In the genomic region with DNA sequence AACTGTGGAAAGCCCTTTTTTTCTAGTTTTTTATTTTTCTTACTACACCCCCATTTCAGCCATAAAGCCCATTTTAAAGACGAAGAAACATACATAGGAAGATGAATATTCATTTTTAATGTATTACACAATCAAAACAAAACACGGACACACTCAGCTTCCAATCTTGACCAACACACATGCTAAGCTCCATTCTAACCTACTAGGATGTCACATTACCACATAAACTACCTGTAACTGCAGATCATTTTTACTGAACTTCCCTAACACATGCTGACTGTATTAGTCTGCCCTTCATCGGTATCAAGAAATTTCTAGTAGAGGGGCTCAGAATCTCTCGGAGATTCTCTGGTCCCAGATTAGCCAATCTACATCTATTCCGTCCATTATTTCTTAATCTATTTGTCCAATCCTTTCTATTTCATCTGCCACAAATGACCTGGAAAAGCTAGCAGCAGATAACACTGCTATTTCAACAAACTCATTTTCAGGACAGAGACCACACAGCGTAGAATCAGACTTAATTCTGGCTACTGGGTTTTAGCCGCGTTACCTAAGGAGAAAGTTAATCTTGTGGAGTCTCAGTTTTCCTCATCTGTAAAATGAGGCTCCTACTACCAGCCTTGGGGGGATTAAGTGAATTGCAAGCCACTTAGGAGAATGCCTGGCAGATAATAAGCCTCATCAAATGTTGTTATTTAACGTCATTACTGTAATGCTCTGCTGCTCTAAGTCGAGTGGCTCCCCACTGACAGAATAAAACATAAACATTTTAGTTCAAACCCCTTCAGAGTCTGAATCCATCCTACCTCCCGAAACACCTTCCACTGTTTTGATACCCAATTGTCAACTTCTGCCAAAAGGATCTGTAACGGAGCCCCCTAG, we compare ENCODE assay signal across 8 cellular contexts. TPM values are rescaled to one million over a fixed set of nuclear protein-coding genes. Genes with fewer than 3 reads are reported as not detected.
DNase-seq lines count a peak whose midpoint lies in the region; ATAC-seq and TF ChIP-seq lines count a peak whose summit lies in the region.
"Had no signal": no experiment of that assay in that cellular context is flagged by ENCODE, and none has a peak within 500 bp of the region (broad histone marks: within the 10 kb centered on the region; RNA-seq: fewer than 3 reads in every experiment).

No MANE protein-coding gene starts in this region.

- no peak overlapping the region for H3K27ac ChIP-seq in HCT116 (ENCODE audit: low read depth, low read length)
- H3K27ac ChIP-seq in SK-N-MC, result peak overlapping the region; percentile 55
- peak overlapping the region; percentile 76 for H3K27ac ChIP-seq in subcutaneous abdominal adipose tissue (ENCODE audit: low read depth, low read length)

- TF ChIP-seq POLR2A in HCT116 (IDR thresholded peaks at IDR 0.05; ENCODE audit: borderline replicate concordance, extremely low read depth, insufficient read depth, insufficient read length), result no peak

- peak overlapping the region; percentile 78 to 80 for H3K4me3 ChIP-seq in HCT116 (replicated peaks in 1 of 2; ENCODE audit: low read depth in 1 of 2, low read length in 2 of 2)
- peak overlapping the region; percentile 91 for H3K4me3 ChIP-seq in SK-N-MC
- peak overlapping the region; percentile 73 for H3K4me3 ChIP-seq in iPS-11a (ENCODE audit: low read depth, low read length)
- peak overlapping the region; percentile 56 to 97 (median 89) for H3K4me3 ChIP-seq in subcutaneous abdominal adipose tissue (ENCODE audit: low read depth in 1 of 5, low read length in 5 of 5)

- H3K9me3 ChIP-seq in HCT116 (ENCODE audit: control insufficient read depth in 1 of 2, insufficient read depth in 1 of 2, low read depth in 1 of 2, low read length in 2 of 2) (no peaks in the 10 kb centered on the region), SK-N-MC (ENCODE audit: low read depth, low read length) (no peaks in the 10 kb centered on the region), subcutaneous abdominal adipose tissue (ENCODE audit: control insufficient read depth in 5 of 5, low read length in 5 of 5) (no peaks in the 10 kb centered on the region)

- peak overlapping the region; percentile 56 for H3K9ac ChIP-seq in HCT116 (ENCODE audit: low read length)
- H3K9ac ChIP-seq in SK-N-MC (ENCODE audit: insufficient read length), result peak overlapping the region; percentile 76
- H3K9ac ChIP-seq in subcutaneous abdominal adipose tissue (ENCODE audit: low read length in 5 of 5), result peak overlapping the region; percentile 29 to 72 (median 53)

- H3K4me1 ChIP-seq in HCT116 (ENCODE audit: control insufficient read depth in 1 of 2, insufficient read depth in 2 of 2, low read length in 2 of 2) (peaks cover 14 to 21% of the 10 kb centered on the region in 2 experiments), subcutaneous abdominal adipose tissue (ENCODE audit: control insufficient read depth in 5 of 5, insufficient read depth in 5 of 5, low read length in 5 of 5) (peaks cover 2 to 40% (median 36%) of the 10 kb centered on the region in 5 donors)

- H2AFZ ChIP-seq in HCT116 (ENCODE audit: low read depth, low read length, poor library complexity, severe bottlenecking), result no peak overlapping the region

- TF ChIP-seq RAD21 in HCT116 (IDR thresholded peaks at IDR 0.05; ENCODE audit: low read depth), result no peak

- no peak for TF ChIP-seq CTCF in HCT116 (IDR thresholded peaks at IDR 0.05 in 2 of 3, conservative IDR thresholded peaks at IDR 0.05 in 1 of 3; ENCODE audit: borderline replicate concordance in 1 of 3, insufficient read depth in 1 of 3, low read depth in 2 of 3, low read length in 2 of 3)

- ATAC-seq in HCT116, result no peak
- no peak for ATAC-seq in HG02759 (IDR thresholded peaks at IDR 0.05; ENCODE audit: unreplicated experiment)
- ATAC-seq in activated T-cell treated with anti-CD3 and anti-CD28 coated beads, Interleukin-2, amount 50 U/mL, for 72 hours (replicated peaks in 1 of 2), result no peak
- ATAC-seq in HG03342 (IDR thresholded peaks at IDR 0.05; ENCODE audit: unreplicated experiment), result no peak

- H4K20me1 ChIP-seq in HCT116 (ENCODE audit: insufficient read depth), result peaks cover 12% of the 10 kb centered on the region; the same call in 1 of the 2 replicates

- H3K4me3 Mint-ChIP-seq in activated T-cell treated with anti-CD3 and anti-CD28 coated beads, Interleukin-2, amount 50 U/mL, for 72 hours, result no peak overlapping the region
- H3K4me3 Mint-ChIP-seq: activated naive CD8-positive, alpha-beta T cell treated with anti-CD3 and anti-CD28 coated beads, Interleukin-2, amount 10 ng/mL, durations not matched to agents 7 days and 5 days had no signal

- CTCF ChIA-PET in HCT116 (lab: Charles Lee), result no interaction called here

- H3K27ac Mint-ChIP-seq in activated T-cell treated with anti-CD3 and anti-CD28 coated beads, Interleukin-2, amount 50 U/mL, for 72 hours, result no peak overlapping the region
- H3K27ac Mint-ChIP-seq: activated naive CD8-positive, alpha-beta T cell treated with anti-CD3 and anti-CD28 coated beads, Interleukin-2, amount 10 ng/mL, durations not matched to agents 7 days and 5 days had no signal

- peaks cover 57% of the 10 kb centered on the region for H3K79me2 ChIP-seq in HCT116 (ENCODE audit: insufficient read depth, low read length)

- H3K4me1 Mint-ChIP-seq in activated T-cell treated with anti-CD3 and anti-CD28 coated beads, Interleukin-2, amount 50 U/mL, for 72 hours (ENCODE audit: low read depth), result peaks cover 26% of the 10 kb centered on the region

- H3K27me3 Mint-ChIP-seq in activated T-cell treated with anti-CD3 and anti-CD28 coated beads, Interleukin-2, amount 50 U/mL, for 72 hours (ENCODE audit: low read depth), result no peaks in the 10 kb centered on the region
- H3K27me3 Mint-ChIP-seq: activated naive CD8-positive, alpha-beta T cell treated with anti-CD3 and anti-CD28 coated beads, Interleukin-2, amount 10 ng/mL, durations not matched to agents 7 days and 5 days had no signal

- peaks cover 4 to 8% of the 10 kb centered on the region in 2 donors for H3K36me3 Mint-ChIP-seq in activated T-cell treated with anti-CD3 and anti-CD28 coated beads, Interleukin-2, amount 50 U/mL, for 72 hours (ENCODE audit: insufficient read depth in 2 of 2)

- H3K27me3 ChIP-seq in HCT116 (ENCODE audit: insufficient read depth, low read length) (no peaks in the 10 kb centered on the region), subcutaneous abdominal adipose tissue (ENCODE audit: control insufficient read depth in 5 of 5, insufficient read depth in 4 of 5, low read length in 5 of 5) (no peaks in the 10 kb centered on the region)

- H3K9me2 ChIP-seq in HCT116 (ENCODE audit: insufficient read depth), result no peaks in the 10 kb centered on the region

- intact Hi-C loops in HCT116 (cut with micrococcal nuclease), result no loop called here

- RAD21 ChIA-PET in HCT116 (lab: Charles Lee; ENCODE audit: low non-redundant PET in 1 of 2, low total read pairs in 2 of 2, uncharacterized antibody in 2 of 2, unreplicated experiment in 2 of 2), result no interaction called here

- H3K36me3 ChIP-seq in HCT116 (ENCODE audit: control insufficient read depth in 1 of 2, insufficient read depth in 2 of 2, low read length in 2 of 2) (no peaks in the 10 kb centered on the region), SK-N-MC (ENCODE audit: insufficient read depth, low read length) (0 out of 2 replicates have a peak, but pooled peaks cover 4% of the 10 kb centered on the region), subcutaneous abdominal adipose tissue (ENCODE audit: control insufficient read depth in 5 of 5, insufficient read depth in 5 of 5, low read length in 5 of 5) (no peaks in the 10 kb centered on the region)

- peak overlapping the region; percentile 94 for H3K4me2 ChIP-seq in HCT116 (ENCODE audit: low read length)

- no peaks in the 10 kb centered on the region for H3K9me3 Mint-ChIP-seq in activated T-cell treated with anti-CD3 and anti-CD28 coated beads, Interleukin-2, amount 50 U/mL, for 72 hours
- H3K9me3 Mint-ChIP-seq: activated naive CD8-positive, alpha-beta T cell treated with anti-CD3 and anti-CD28 coated beads, Interleukin-2, amount 10 ng/mL, durations not matched to agents 7 days and 5 days had no signal

- DNase-seq in HCT116 (ENCODE audit: low read depth, low spot score) (no peak), SK-N-MC (ENCODE audit: low read depth, low spot score) (no peak)
- no peak for DNase-seq in activated T-cell treated with anti-CD3 and anti-CD28 coated beads, Interleukin-2, amount 50 U/mL, for 72 hours
- DNase-seq: activated naive CD8-positive, alpha-beta T cell treated with anti-CD3 and anti-CD28 coated beads, Interleukin-2, amount 10 ng/mL, durations not matched to agents 7 days and 5 days had no signal

- POLR2A ChIA-PET in HCT116 (lab: Charles Lee), result interaction anchor here (1.1 kb wide), 1 partner anchor 21 kb away, joined by 4 read pairs; no protein-coding TSS in a partner anchor

- TSS peak; percentile 51 for BruUV-seq in HCT116 (replicated peaks; lab: Mats Ljungman, UMichigan)

TF ChIP-seq in HCT116, 20 proteins besides CTCF, POLR2A, EP300 and RAD21 (continues in another document):
- no peak for TF ChIP-seq MAX (IDR thresholded peaks at IDR 0.05)
- TF ChIP-seq ZNF274 (IDR thresholded peaks at IDR 0.05; ENCODE audit: low read depth, low read length), result no peak
- no peak for TF ChIP-seq ZFX (IDR thresholded peaks at IDR 0.05)
- TF ChIP-seq EZH2phosphoT487 (IDR thresholded peaks at IDR 0.05; ENCODE audit: borderline replicate concordance), result no peak
- no peak for TF ChIP-seq SIN3A (IDR thresholded peaks at IDR 0.05; ENCODE audit: low read depth)
- TF ChIP-seq TCF7L2 (IDR thresholded peaks at IDR 0.05; ENCODE audit: borderline replicate concordance, extremely low read depth, insufficient read depth, insufficient read length), result no peak
- TF ChIP-seq JUND (IDR thresholded peaks at IDR 0.05), result no peak

RNA-seq across cellular contexts. Expression of gene CCNI, which starts 1.6 kb away (rescaled TPM):
- 208 TPM for total RNA-seq in HCT116 (2021; ENCODE audit: unreplicated experiment)
- polyA plus RNA-seq in HCT116 (2012), result 200 and 234 TPM in 2 replicates
- total RNA-seq in activated T-cell treated with anti-CD3 and anti-CD28 coated beads, Interleukin-2, amount 50 U/mL, for 72 hours, result 100 to 1,000 TPM; 301 to 343 TPM
